Comparison of ENCODE assay signal across 10 cellular contexts in the genomic region with DNA sequence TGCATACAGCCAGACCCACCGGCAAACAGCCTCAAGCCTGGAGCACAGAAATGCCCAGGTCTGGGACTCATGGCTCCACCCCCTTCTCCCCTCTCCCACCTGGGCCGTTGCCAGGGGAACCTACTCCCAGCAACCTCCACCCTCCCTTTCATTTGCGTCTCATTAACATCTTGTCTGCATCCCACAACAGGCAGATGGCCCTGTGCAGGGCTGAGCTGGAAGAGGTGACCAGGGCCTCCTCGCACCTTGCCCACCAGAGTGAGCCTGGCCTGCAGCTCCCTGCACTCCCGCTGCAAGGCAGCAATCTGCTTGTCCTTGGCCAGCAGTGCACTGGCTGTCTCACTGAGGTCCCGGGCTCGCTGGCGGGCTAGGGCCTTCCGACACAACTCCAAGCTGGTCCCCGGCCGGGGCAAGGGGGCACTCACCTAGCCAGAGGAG. TPM values are rescaled to one million over a fixed set of nuclear protein-coding genes. Genes with fewer than 3 reads are reported as not detected.
DNase-seq lines count a peak whose midpoint lies in the region; ATAC-seq and TF ChIP-seq lines count a peak whose summit lies in the region.
"Had no signal": no experiment of that assay in that cellular context is flagged by ENCODE, and none has a peak within 500 bp of the region (broad histone marks: within the 10 kb centered on the region; RNA-seq: fewer than 3 reads in every experiment).

No MANE protein-coding gene starts in this region.

- TF ChIP-seq CTCF in IMR-90 (conservative IDR thresholded peaks at IDR 0.05; ENCODE audit: low read depth, low read length) (no peak), adrenal gland (IDR thresholded peaks at IDR 0.05) (no peak)

- CTCF ChIA-PET in IMR-90 (lab: Yijun Ruan, JAX) = interaction anchor here (0.6 kb wide), 1 partner anchor 894 kb away, joined by 4 read pairs; no protein-coding TSS in a partner anchor

- TF ChIP-seq RAD21 in IMR-90 (IDR thresholded peaks at IDR 0.05; ENCODE audit: low read length) = no peak

- no TSS peak for BruUV-seq in IMR-90 (replicated peaks; lab: Mats Ljungman, UMichigan)

- no peak overlapping the region for H3K56ac ChIP-seq in IMR-90 (ENCODE audit: extremely low read depth, insufficient read depth, low read length)

- H3K79me1 ChIP-seq in IMR-90 (ENCODE audit: low read depth in 1 of 2, low read length in 2 of 2) = no peaks in the 10 kb centered on the region

- H3K36me3 Mint-ChIP-seq in CD4-positive, CD25-positive, alpha-beta regulatory T cell = peaks cover 12% of the 10 kb centered on the region
- H3K36me3 Mint-ChIP-seq in natural killer cell treated with Interleukin-12 subunit alpha and Interleukin-12 subunit beta and Interleukin-15 and Interleukin-18, amount 100 ng/mL, for 72 hours = peaks cover 9% of the 10 kb centered on the region

- no peaks in the 10 kb centered on the region for H3K27me3 Mint-ChIP-seq in CD4-positive, CD25-positive, alpha-beta regulatory T cell
- H3K27me3 Mint-ChIP-seq in natural killer cell treated with Interleukin-12 subunit alpha and Interleukin-12 subunit beta and Interleukin-15 and Interleukin-18, amount 100 ng/mL, for 72 hours = no peaks in the 10 kb centered on the region

- no peak overlapping the region for H3K18ac ChIP-seq in IMR-90 (ENCODE audit: low read depth, low read length)

- H2AK5ac ChIP-seq in IMR-90 (ENCODE audit: low read depth, low read length) = no peak overlapping the region

- H3K4me2 ChIP-seq in IMR-90 (ENCODE audit: low read depth, low read length) = no peak overlapping the region; the same call in 1 of the 2 replicates

- no peak overlapping the region for H3K9ac ChIP-seq in IMR-90 (ENCODE audit: low read depth, low read length)

- H3K4ac ChIP-seq in IMR-90 (ENCODE audit: low read depth, low read length) = no peak overlapping the region

- no peak overlapping the region for H3K27ac ChIP-seq in CD4-positive, CD25-positive, alpha-beta regulatory T cell (ENCODE audit: insufficient read depth, low read length, poor library complexity, severe bottlenecking)
- H3K27ac ChIP-seq in IMR-90 (ENCODE audit: insufficient read depth, low read length) (no peak overlapping the region), adrenal gland (no peak overlapping the region)

- POLR2A ChIA-PET in IMR-90 (lab: Charles Lee; ENCODE audit: unreplicated experiment) = no interaction called here

- H3K4me3 Mint-ChIP-seq in CD4-positive, CD25-positive, alpha-beta regulatory T cell = peak overlapping the region; percentile 15 to 81 (median 29)
- H3K4me3 Mint-ChIP-seq in natural killer cell treated with Interleukin-12 subunit alpha and Interleukin-12 subunit beta and Interleukin-15 and Interleukin-18, amount 100 ng/mL, for 72 hours = peak overlapping the region; percentile 39

- peak overlapping the region in 1 of 2 experiments; percentile 86; a peak in 1 of 4 replicates for H4K8ac ChIP-seq in IMR-90 (ENCODE audit: low read depth in 2 of 2, low read length in 2 of 2)

- H2AFZ ChIP-seq in IMR-90 (replicated peaks; ENCODE audit: low read length, poor library complexity) = peak overlapping the region; percentile 91

- no peaks in the 10 kb centered on the region for H3K9me3 ChIP-seq in CD4-positive, CD25-positive, alpha-beta regulatory T cell (ENCODE audit: control insufficient read depth in 2 of 2, low read length in 2 of 2)
- H3K9me3 ChIP-seq in IMR-90 (ENCODE audit: control insufficient read depth, insufficient read depth, low read length) (no peaks in the 10 kb centered on the region), adrenal gland (replicated peaks in 1 of 3) (no peaks in the 10 kb centered on the region)

- no peaks in the 10 kb centered on the region for H3K27me3 ChIP-seq in CD4-positive, CD25-positive, alpha-beta regulatory T cell (ENCODE audit: control insufficient read depth, insufficient read depth, low read length)
- H3K27me3 ChIP-seq in IMR-90 (ENCODE audit: control insufficient read depth, insufficient read depth, low read length) (peaks cover 5% of the 10 kb centered on the region; the same call in 1 of the 2 replicates), adrenal gland (no peaks in the 10 kb centered on the region)

- H3K4me3 ChIP-seq in CD4-positive, CD25-positive, alpha-beta regulatory T cell (ENCODE audit: low read depth, low read length) = no peak overlapping the region
- H3K4me3 ChIP-seq in IMR-90 (ENCODE audit: insufficient read depth, low read depth, low read length) = no peak overlapping the region; the same call in 1 of the 2 replicates
- peak overlapping the region in 1 of 4 donors; percentile 72 for H3K4me3 ChIP-seq in adrenal gland

- peaks cover 0 to 2% (median 0%) of the 10 kb centered on the region in 7 donors for H3K9me3 Mint-ChIP-seq in CD4-positive, CD25-positive, alpha-beta regulatory T cell
- no peaks in the 10 kb centered on the region for H3K9me3 Mint-ChIP-seq in natural killer cell treated with Interleukin-12 subunit alpha and Interleukin-12 subunit beta and Interleukin-15 and Interleukin-18, amount 100 ng/mL, for 72 hours

- no peak for DNase-seq in CD4-positive, CD25-positive, alpha-beta regulatory T cell
- DNase-seq in IMR-90 = no peak
- peak in 6 of 7 donors; percentile 31 to 61 (median 53) for DNase-seq in adrenal gland
- DNase-seq in natural killer cell treated with Interleukin-12 subunit alpha and Interleukin-12 subunit beta and Interleukin-15 and Interleukin-18, amount 100 ng/mL, for 72 hours (ENCODE audit: low spot score) = no peak
- DNase-seq in stimulated activated CD4-positive, alpha-beta T cell treated with anti-CD3 and anti-CD28 coated beads, Interleukin-1b, Interleukin-23, amount 100 ng/mL, for 48 hours = no peak
- no peak for DNase-seq in AG08396 (ENCODE audit: low spot score)
- DNase-seq in globus pallidus (ENCODE audit: low spot score) = no peak

- H3K4me1 Mint-ChIP-seq in CD4-positive, CD25-positive, alpha-beta regulatory T cell = peaks cover 0 to 60% (median 27%) of the 10 kb centered on the region in 4 donors
- H3K4me1 Mint-ChIP-seq in natural killer cell treated with Interleukin-12 subunit alpha and Interleukin-12 subunit beta and Interleukin-15 and Interleukin-18, amount 100 ng/mL, for 72 hours (ENCODE audit: low read depth in 2 of 2) = peaks cover 62 to 74% of the 10 kb centered on the region in 2 donors

- H4K91ac ChIP-seq in IMR-90 (ENCODE audit: insufficient read depth, low read depth, low read length) = no peak overlapping the region

- H2BK20ac ChIP-seq in IMR-90 (ENCODE audit: low read depth, low read length) = no peak overlapping the region

- peaks cover 5% of the 10 kb centered on the region for H3K36me3 ChIP-seq in CD4-positive, CD25-positive, alpha-beta regulatory T cell (ENCODE audit: control insufficient read depth, insufficient read depth, low read length)
- H3K36me3 ChIP-seq in IMR-90 (ENCODE audit: control insufficient read depth, insufficient read depth, low read length) = peaks cover 3% of the 10 kb centered on the region; the same call in 1 of the 2 replicates
- no peaks in the 10 kb centered on the region for H3K36me3 ChIP-seq in adrenal gland (replicated peaks in 1 of 2)

- H3K9me1 ChIP-seq in IMR-90 (ENCODE audit: insufficient read depth, low read length) = 0 out of 2 replicates have a peak, but pooled peaks cover 2% of the 10 kb centered on the region

- H4K20me1 ChIP-seq in IMR-90 (ENCODE audit: insufficient read depth, low read length) = no peaks in the 10 kb centered on the region

- peak overlapping the region; percentile 32 to 95 (median 86) for H3K27ac Mint-ChIP-seq in CD4-positive, CD25-positive, alpha-beta regulatory T cell
- peak overlapping the region; percentile 100 for H3K27ac Mint-ChIP-seq in natural killer cell treated with Interleukin-12 subunit alpha and Interleukin-12 subunit beta and Interleukin-15 and Interleukin-18, amount 100 ng/mL, for 72 hours

- ATAC-seq in CD4-positive, CD25-positive, alpha-beta regulatory T cell (ENCODE audit: low read depth in 2 of 2) = no peak
- ATAC-seq in IMR-90 (ENCODE audit: low read depth) = no peak
- no peak for ATAC-seq in natural killer cell treated with Interleukin-12 subunit alpha and Interleukin-12 subunit beta and Interleukin-15 and Interleukin-18, amount 100 ng/mL, for 72 hours
- ATAC-seq in GM19351 (IDR thresholded peaks at IDR 0.05; ENCODE audit: unreplicated experiment) = no peak

- no peak overlapping the region for H2BK120ac ChIP-seq in IMR-90 (ENCODE audit: low read depth, low read length)

- H3K23ac ChIP-seq in IMR-90 (ENCODE audit: low read depth, low read length) = no peak overlapping the region

- dilution Hi-C loops in IMR-90 (cut with HindIII; ENCODE audit: low sequenced_read_pairs, unreplicated experiment) = no loop called here

- TF ChIP-seq POLR2A in IMR-90 (IDR thresholded peaks at IDR 0.05; ENCODE audit: low read depth, low read length) = no peak
- TF ChIP-seq POLR2A in adrenal gland (IDR thresholded peaks at IDR 0.05) = no peak

- H3K4me1 ChIP-seq in CD4-positive, CD25-positive, alpha-beta regulatory T cell (ENCODE audit: control insufficient read depth, insufficient read depth, low read length, poor library complexity, severe bottlenecking) = peaks cover 53% of the 10 kb centered on the region
- peaks cover 8% of the 10 kb centered on the region for H3K4me1 ChIP-seq in IMR-90 (ENCODE audit: control insufficient read depth, insufficient read depth, low read length)
- H3K4me1 ChIP-seq in adrenal gland (replicated peaks in 1 of 2) = peaks cover 7 to 11% of the 10 kb centered on the region in 2 donors

- in situ Hi-C loops in IMR-90 (cut with MboI; ENCODE audit: low sequenced_read_pairs) = loop anchor here (25.0 kb wide), 1 partner anchor 463 kb away; a partner anchor contains a TSS

- peak overlapping the region; percentile 87; the same call in 1 of the 2 replicates for H4K5ac ChIP-seq in IMR-90 (ENCODE audit: low read depth, low read length)

- peak overlapping the region; percentile 31 for H2AK9ac ChIP-seq in IMR-90 (replicated peaks; ENCODE audit: low read depth, low read length, poor library complexity)

- H2BK5ac ChIP-seq in IMR-90 (ENCODE audit: low read depth, low read length, poor library complexity, severe bottlenecking) = no peak overlapping the region

- H2BK15ac ChIP-seq in IMR-90 (ENCODE audit: low read depth, low read length) = no peak overlapping the region

- H3K14ac ChIP-seq in IMR-90 (replicated peaks; ENCODE audit: low read depth, low read length) = no peak overlapping the region

- WGBS in IMR-90 (ENCODE audit: extremely low coverage in 2 of 2, insufficient read length in 1 of 2), 2 experiments = 80% methylated on average over 1 of the region's 11 CpGs; no CpG with 5 or more reads in 1 of the 2 experiments
- 37 to 47% (median 44%) methylated on average over 6 to 11 of the region's 11 CpGs for WGBS in adrenal gland, 4 donors

- intact Hi-C loops in IMR-90 (cut with micrococcal nuclease) = loop anchor here (2.0 kb wide), 1 partner anchor 27 kb away; a partner anchor contains a TSS
- intact Hi-C loops in adrenal gland (cut with DNase I) = loop anchor here in 1 of 2 donors (10.0 kb wide), 1 partner anchor 99 kb away; no protein-coding TSS in a partner anchor

RNA-seq across cellular contexts. Expression of a gene that starts 3.3 kb away (rescaled TPM):
- total RNA-seq in CD4-positive, CD25-positive, alpha-beta regulatory T cell = 47.4 TPM
- 1 to 10 TPM in 2 of 4 donors, under 1 TPM in 2; 0.73 to 1.6 (median 0.92) TPM for polyA plus RNA-seq in CD4-positive, CD25-positive, alpha-beta regulatory T cell
- total RNA-seq in IMR-90 (2012; rRNA removed) (0.56 and 0.90 TPM in 2 replicates), adrenal gland (10 to 100 TPM in 7 of 8 donors, 1 to 10 TPM in 1; 7.1 to 57.8 (median 22.3) TPM)
- polyA plus RNA-seq in IMR-90 (2012; rRNA removed) (1.2 and 1.6 TPM in 2 replicates), adrenal gland (100 to 1,000 TPM in 1 of 3 donors, 10 to 100 TPM in 1, 1 to 10 TPM in 1; 4.7 to 140 (median 96.6) TPM)
- 0.18 and 0.74 TPM in 2 replicates for polyA plus RNA-seq in IMR-90 (2012; cell fraction: cytosol; rRNA removed)
- polyA plus RNA-seq in IMR-90 (2012; cell fraction: nucleus; rRNA removed; ENCODE audit: low replicate concordance) = 9.6 and 10.6 TPM in 2 replicates
- 10 to 100 TPM; 54.0 to 82.3 TPM for total RNA-seq in natural killer cell treated with Interleukin-12 subunit alpha and Interleukin-12 subunit beta and Interleukin-15 and Interleukin-18, amount 100 ng/mL, for 72 hours
- total RNA-seq: pulmonary artery endothelial cell had no signal

RNA-seq across cellular contexts. Expression of a gene that starts 26.7 kb away (rescaled TPM):
- total RNA-seq in CD4-positive, CD25-positive, alpha-beta regulatory T cell = 52.6 TPM
- polyA plus RNA-seq in CD4-positive, CD25-positive, alpha-beta regulatory T cell = 100 to 1,000 TPM; 123 to 177 (median 136) TPM
- total RNA-seq in IMR-90 (2012; rRNA removed) = 51.6 and 83.6 TPM in 2 replicates
- 97.3 and 129 TPM in 2 replicates for polyA plus RNA-seq in IMR-90 (2012; rRNA removed)
- 64.1 and 109 TPM in 2 replicates for polyA plus RNA-seq in IMR-90 (2012; cell fraction: cytosol; rRNA removed)
- 30.0 and 85.6 TPM in 2 replicates for polyA plus RNA-seq in IMR-90 (2012; cell fraction: nucleus; rRNA removed; ENCODE audit: low replicate concordance)
- total RNA-seq in adrenal gland = 100 to 1,000 TPM in 2 of 8 donors, 10 to 100 TPM in 6; 65.5 to 118 (median 90.3) TPM
- polyA plus RNA-seq in adrenal gland = 100 to 1,000 TPM in 1 of 3 donors, 10 to 100 TPM in 2; 58.6 to 178 (median 60.8) TPM
- 100 to 1,000 TPM in 1 of 2 donors, 10 to 100 TPM in 1; 84.0 to 143 TPM for total RNA-seq in natural killer cell treated with Interleukin-12 subunit alpha and Interleukin-12 subunit beta and Interleukin-15 and Interleukin-18, amount 100 ng/mL, for 72 hours

RNA-seq across cellular contexts. Expression of a gene that starts 44.6 kb away (rescaled TPM):
- not detected for total RNA-seq in CD4-positive, CD25-positive, alpha-beta regulatory T cell
- under 1 TPM in 1 of 4 donors, not detected in 3; 0.19 TPM for polyA plus RNA-seq in CD4-positive, CD25-positive, alpha-beta regulatory T cell
- total RNA-seq in IMR-90 (2012; rRNA removed) = not detected in 2 replicates
- polyA plus RNA-seq in IMR-90 (2012; rRNA removed) = not detected in 2 replicates
- 0.03 TPM in 1 of 2 replicates, not detected in the other for polyA plus RNA-seq in IMR-90 (2012; cell fraction: cytosol; rRNA removed)
- 0.02 TPM in 1 of 2 replicates, not detected in the other for polyA plus RNA-seq in IMR-90 (2012; cell fraction: nucleus; rRNA removed; ENCODE audit: low replicate concordance)
- under 1 TPM in 6 of 8 donors, not detected in 2; 0.19 to 0.79 (median 0.38) TPM for total RNA-seq in adrenal gland
- polyA plus RNA-seq in adrenal gland = under 1 TPM in 2 of 3 donors, not detected in 1; 0.13 to 0.24 TPM
- not detected for total RNA-seq in natural killer cell treated with Interleukin-12 subunit alpha and Interleukin-12 subunit beta and Interleukin-15 and Interleukin-18, amount 100 ng/mL, for 72 hours
- total RNA-seq: HT1080 had no signal

Comparison
In these comparisons a context has a peak if more than half of its experiments do, and no peak if none do; other contexts are left out.
1. DNase-seq: peak in adrenal gland (6 of 7); none in CD4-positive, CD25-positive, alpha-beta regulatory T cell (0 of 3), IMR-90 (single experiment), natural killer cell treated with Interleukin-12 subunit alpha and Interleukin-12 subunit beta and Interleukin-15 and Interleukin-18, amount 100 ng/mL, for 72 hours (single experiment), stimulated activated CD4-positive, alpha-beta T cell treated with anti-CD3 and anti-CD28 coated beads, Interleukin-1b, Interleukin-23, amount 100 ng/mL, for 48 hours (single experiment), AG08396 (single experiment) and globus pallidus (single experiment).